1 cellular context compared by ENCODE assay signal in the genomic region with DNA sequence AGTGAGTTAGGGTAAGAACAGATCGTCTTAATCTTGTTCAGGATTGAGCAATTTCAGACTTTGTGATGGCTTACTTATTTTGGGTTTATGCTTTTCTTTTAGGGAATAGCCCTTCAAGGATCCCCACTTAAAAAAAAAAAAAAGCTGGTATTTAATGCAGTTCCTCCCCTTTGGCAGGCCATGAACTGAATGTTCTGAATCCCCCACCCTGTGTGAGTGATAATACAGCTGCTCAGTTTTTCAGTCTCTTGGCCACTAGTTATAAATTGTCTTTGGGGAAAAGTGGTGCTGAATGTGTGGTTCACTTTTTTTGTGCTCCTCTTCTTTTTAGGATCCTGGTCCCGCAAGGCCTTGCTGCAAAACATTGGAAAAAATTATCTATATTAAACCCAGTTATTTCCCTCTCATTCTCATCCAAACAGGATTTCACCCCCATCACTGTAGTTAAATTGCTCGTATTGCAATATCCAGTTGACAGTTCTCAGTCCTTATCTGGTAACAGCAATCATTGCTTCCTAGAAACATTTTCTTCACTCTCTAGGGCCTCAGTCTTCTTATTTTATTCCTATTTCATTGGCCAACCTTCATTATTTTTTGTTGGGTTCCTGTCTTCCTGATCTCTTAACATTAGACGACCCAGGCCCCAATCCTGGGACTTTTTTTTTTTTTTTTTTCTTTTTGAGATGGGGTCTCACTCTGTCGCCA.
TF ChIP-seq lines count a peak whose summit lies in the region.

No MANE protein-coding gene starts in this region.

TF ChIP-seq in GM12878, 131 proteins besides CTCF, POLR2A, EP300 and RAD21 (continued from another document):
- no peak for TF ChIP-seq ZNF687 (IDR thresholded peaks at IDR 0.05)
- no peak for TF ChIP-seq KDM1A (IDR thresholded peaks at IDR 0.05; ENCODE audit: borderline replicate concordance)
- no peak for TF ChIP-seq CHD1 (IDR thresholded peaks at IDR 0.05; ENCODE audit: low read depth, low read length)
TF ChIP-seq in GM12878: peak in this region for 0.
